In genomic region chr14:21915814-21916213, GRCh38 we compare ENCODE assay signal across 12 cellular contexts.
DNase-seq lines count a peak whose midpoint lies in the region; ATAC-seq and TF ChIP-seq lines count a peak whose summit lies in the region.
"Had no signal": no experiment of that assay in that cellular context is flagged by ENCODE, and none has a peak within 500 bp of the region (broad histone marks: within the 10 kb centered on the region; RNA-seq: fewer than 3 reads in every experiment).

No MANE protein-coding gene starts in this region.

- no peaks in the 10 kb centered on the region for H3K27me3 Mint-ChIP-seq in activated T-cell treated with anti-CD3 and anti-CD28 coated beads, Interleukin-2, amount 50 U/mL, for 24 hours
- no peaks in the 10 kb centered on the region for H3K27me3 Mint-ChIP-seq in activated CD4-positive, alpha-beta memory T cell treated with anti-CD3 and anti-CD28 coated beads for 36 hours

- H3K36me3 Mint-ChIP-seq in activated T-cell treated with anti-CD3 and anti-CD28 coated beads, Interleukin-2, amount 50 U/mL, for 24 hours (ENCODE audit: low read depth), result no peaks in the 10 kb centered on the region
- no peaks in the 10 kb centered on the region for H3K36me3 Mint-ChIP-seq in activated CD4-positive, alpha-beta memory T cell treated with anti-CD3 and anti-CD28 coated beads for 36 hours
- H3K36me3 Mint-ChIP-seq in stimulated activated effector memory CD8-positive, alpha-beta T cell treated with anti-CD3 and anti-CD28 coated beads, Interleukin-12 subunit alpha, Interleukin-12 subunit beta, amount 100 ng/mL, for 72 hours, result no peaks in the 10 kb centered on the region

- peak overlapping the region; percentile 79 for H3K27ac Mint-ChIP-seq in activated T-cell treated with anti-CD3 and anti-CD28 coated beads, Interleukin-2, amount 50 U/mL, for 24 hours
- peak overlapping the region; percentile 71 for H3K27ac Mint-ChIP-seq in activated CD4-positive, alpha-beta memory T cell treated with anti-CD3 and anti-CD28 coated beads for 36 hours
- H3K27ac Mint-ChIP-seq in stimulated activated effector memory CD8-positive, alpha-beta T cell treated with anti-CD3 and anti-CD28 coated beads, Interleukin-12 subunit alpha, Interleukin-12 subunit beta, amount 100 ng/mL, for 72 hours, result peak overlapping the region; percentile 63

- no peak for TF ChIP-seq POLR2A in suprapubic skin (IDR thresholded peaks at IDR 0.05)

- CTCF ChIA-PET in activated CD4-positive, alpha-beta memory T cell treated with anti-CD3 and anti-CD28 coated beads for 36 hours (lab: Charles Lee), result interaction anchor here (0.8 to 4.5 kb wide), 4 partner anchors 49 to 654 kb away, joined by 3 to 31 read pairs (median 11); no protein-coding TSS in a partner anchor

- intact Hi-C loops in activated CD4-positive, alpha-beta memory T cell treated with anti-CD3 and anti-CD28 coated beads for 36 hours (cut with micrococcal nuclease), result loop anchor here (2.0 to 10.0 kb wide), 4 partner anchors 25 to 939 kb away; no protein-coding TSS in a partner anchor

- no peaks in the 10 kb centered on the region for H3K9me3 Mint-ChIP-seq in activated T-cell treated with anti-CD3 and anti-CD28 coated beads, Interleukin-2, amount 50 U/mL, for 24 hours
- H3K9me3 Mint-ChIP-seq in activated CD4-positive, alpha-beta memory T cell treated with anti-CD3 and anti-CD28 coated beads for 36 hours, result no peaks in the 10 kb centered on the region
- H3K9me3 Mint-ChIP-seq in stimulated activated effector memory CD8-positive, alpha-beta T cell treated with anti-CD3 and anti-CD28 coated beads, Interleukin-12 subunit alpha, Interleukin-12 subunit beta, amount 100 ng/mL, for 72 hours, result no peaks in the 10 kb centered on the region

- peak overlapping the region; percentile 35 for H3K4me3 Mint-ChIP-seq in activated T-cell treated with anti-CD3 and anti-CD28 coated beads, Interleukin-2, amount 50 U/mL, for 24 hours
- H3K4me3 Mint-ChIP-seq in activated CD4-positive, alpha-beta memory T cell treated with anti-CD3 and anti-CD28 coated beads for 36 hours, result peak overlapping the region; percentile 49
- peak overlapping the region; percentile 24 for H3K4me3 Mint-ChIP-seq in stimulated activated effector memory CD8-positive, alpha-beta T cell treated with anti-CD3 and anti-CD28 coated beads, Interleukin-12 subunit alpha, Interleukin-12 subunit beta, amount 100 ng/mL, for 72 hours

- H3K27ac ChIP-seq in foreskin keratinocyte (no peak overlapping the region), right atrium auricular region (no peak overlapping the region), suprapubic skin (no peak overlapping the region)

- TF ChIP-seq CTCF in foreskin keratinocyte (conservative IDR thresholded peaks at IDR 0.05) (no peak), right atrium auricular region (IDR thresholded peaks at IDR 0.05) (no peak), suprapubic skin (IDR thresholded peaks at IDR 0.05) (no peak)

- H3K9me3 ChIP-seq in right atrium auricular region (no peaks in the 10 kb centered on the region), suprapubic skin (no peaks in the 10 kb centered on the region)

- no peak for DNase-seq in activated T-cell treated with anti-CD3 and anti-CD28 coated beads, Interleukin-2, amount 50 U/mL, for 24 hours
- DNase-seq in activated T-cell treated with anti-CD3 and anti-CD28 coated beads, Interleukin-2, amount 50 U/mL, for 1 hour, result no peak
- no peak for DNase-seq in activated CD4-positive, alpha-beta memory T cell treated with anti-CD3 and anti-CD28 coated beads for 36 hours
- DNase-seq in foreskin keratinocyte (peak in 1 of 2 donors; percentile 12), right atrium auricular region (ENCODE audit: low spot score) (no peak), NCI-H526 treated with DMSO at 0.1 percent for 48 hours (lab: John Stamatoyannopoulos, UW) (no peak), suprapubic skin (ENCODE audit: low spot score in 2 of 2) (no peak)
- DNase-seq in stimulated activated effector memory CD8-positive, alpha-beta T cell treated with anti-CD3 and anti-CD28 coated beads, Interleukin-12 subunit alpha, Interleukin-12 subunit beta, amount 100 ng/mL, for 72 hours (ENCODE audit: low spot score in 2 of 2), result no peak
- DNase-seq: activated T-cell treated with anti-CD3 and anti-CD28 coated beads for 4 hours, caudate nucleus, DND-41, MV-4-11 had no signal

- no peak for TF ChIP-seq EP300 in suprapubic skin (IDR thresholded peaks at IDR 0.05)

- H3K4me3 ChIP-seq in right atrium auricular region (no peak overlapping the region), suprapubic skin (no peak overlapping the region)

- 78% methylated on average over 2 of the region's 2 CpGs for WGBS in suprapubic skin

- ATAC-seq in foreskin keratinocyte, result peak; percentile 36
- peak; percentile 38 for ATAC-seq in stimulated activated effector memory CD8-positive, alpha-beta T cell treated with anti-CD3 and anti-CD28 coated beads, Interleukin-12 subunit alpha, Interleukin-12 subunit beta, amount 100 ng/mL, for 72 hours

- H3K36me3 ChIP-seq in right atrium auricular region, result no peaks in the 10 kb centered on the region
- no peaks in the 10 kb centered on the region for H3K36me3 ChIP-seq in suprapubic skin

- no peaks in the 10 kb centered on the region for H3K4me1 ChIP-seq in foreskin keratinocyte
- no peaks in the 10 kb centered on the region for H3K4me1 ChIP-seq in right atrium auricular region
- H3K4me1 ChIP-seq in suprapubic skin, result no peaks in the 10 kb centered on the region

- H3K4me1 Mint-ChIP-seq in activated T-cell treated with anti-CD3 and anti-CD28 coated beads, Interleukin-2, amount 50 U/mL, for 24 hours (ENCODE audit: low read depth), result peaks cover 69% of the 10 kb centered on the region
- H3K4me1 Mint-ChIP-seq in activated CD4-positive, alpha-beta memory T cell treated with anti-CD3 and anti-CD28 coated beads for 36 hours (ENCODE audit: low read depth), result peaks cover 53% of the 10 kb centered on the region
- peaks cover 14% of the 10 kb centered on the region for H3K4me1 Mint-ChIP-seq in stimulated activated effector memory CD8-positive, alpha-beta T cell treated with anti-CD3 and anti-CD28 coated beads, Interleukin-12 subunit alpha, Interleukin-12 subunit beta, amount 100 ng/mL, for 72 hours

- H3K27me3 ChIP-seq in foreskin keratinocyte (peaks cover 1% of the 10 kb centered on the region), right atrium auricular region (no peaks in the 10 kb centered on the region), suprapubic skin (no peaks in the 10 kb centered on the region)

- POLR2A ChIA-PET in activated CD4-positive, alpha-beta memory T cell treated with anti-CD3 and anti-CD28 coated beads for 36 hours (lab: Charles Lee), result no interaction called here
